ENCODE assay signal across 8 cellular contexts in genomic region chr14:70821916-70822705, GRCh38. TPM values are rescaled to one million over a fixed set of nuclear protein-coding genes. Genes with fewer than 3 reads are reported as not detected.
A peak's percentile ranks its signal among the peaks of the same experiment; 100 is the strongest.
DNase-seq lines count a peak whose midpoint lies in the region; ATAC-seq, FAIRE-seq and TF ChIP-seq lines count a peak whose summit lies in the region.

No MANE protein-coding gene starts in this region.

- intact Hi-C loops in PC-3 (cut with micrococcal nuclease) = no loop called here

- TF ChIP-seq EP300 in A549 (IDR thresholded peaks at IDR 0.05) (no peak), tibial nerve (IDR thresholded peaks at IDR 0.05) (peak in 1 of 2 donors; percentile 20)

- CTCF ChIA-PET in A549 (lab: Yijun Ruan, JAX) = interaction anchor here (1.3 to 2.5 kb wide), 2 partner anchors 85 to 200 kb away, joined by 3 to 10 read pairs; partner anchors contain the start of gene PCNX1
- CTCF ChIA-PET in PC-3 (lab: Charles Lee) = interaction anchor here (0.7 to 1.2 kb wide), 3 partner anchors 85 to 207 kb away, joined by 3 to 5 read pairs (median 4); partner anchors contain the start of gene PCNX1

- H3K27ac ChIP-seq in A549 = peak overlapping the region; percentile 89 to 97
- no peak overlapping the region for H3K27ac ChIP-seq in PC-3 (ENCODE audit: low read length)
- no peak overlapping the region for H3K27ac ChIP-seq in tibial nerve

- no peaks in the 10 kb centered on the region for H3K79me2 ChIP-seq in PC-3 (ENCODE audit: low read length)

- TF ChIP-seq CTCF in A549 (IDR thresholded peaks at IDR 0.05) = no peak
- TF ChIP-seq CTCF in PC-3 (conservative IDR thresholded peaks at IDR 0.05; ENCODE audit: low read depth, low read length) = no peak
- TF ChIP-seq CTCF in tibial nerve (IDR thresholded peaks at IDR 0.05) = no peak

- TF ChIP-seq POLR2A in A549 (IDR thresholded peaks at IDR 0.05; ENCODE audit: low read length) = no peak; the same call in 1 of the 2 replicates
- no peak for TF ChIP-seq POLR2A in tibial nerve (IDR thresholded peaks at IDR 0.05)

- H2AFZ ChIP-seq in PC-3 (ENCODE audit: low read length) = peak overlapping the region; percentile 96

- H3K27me3 ChIP-seq in H7 (ENCODE audit: control insufficient read depth, insufficient read depth, low read length) (peaks cover 23% of the 10 kb centered on the region), PC-3 (ENCODE audit: low read length) (no peaks in the 10 kb centered on the region), tibial nerve (peaks cover 0 to 42% of the 10 kb centered on the region in 2 donors)

- H3K9me2 ChIP-seq in PC-3 (replicated peaks; ENCODE audit: low read length) = no peaks in the 10 kb centered on the region

- BruUV-seq in PC-3 (replicated peaks; lab: Mats Ljungman, UMichigan) = no TSS peak

- H3K4me1 ChIP-seq in A549 = peaks cover 11% of the 10 kb centered on the region; the same call in 2 of the 3 replicates
- H3K4me1 ChIP-seq in PC-3 (ENCODE audit: insufficient read depth, low read length) = peaks cover 20% of the 10 kb centered on the region
- H3K4me1 ChIP-seq in tibial nerve = peaks cover 0 to 27% (median 7%) of the 10 kb centered on the region in 4 donors

- H3K9me3 ChIP-seq in A549 = no peaks in the 10 kb centered on the region
- H3K9me3 ChIP-seq in PC-3 (ENCODE audit: low read length) = no peaks in the 10 kb centered on the region
- no peaks in the 10 kb centered on the region for H3K9me3 ChIP-seq in tibial nerve

- H3K36me3 ChIP-seq in H7 (replicated peaks; ENCODE audit: control insufficient read depth, insufficient read depth, low read length) = no peaks in the 10 kb centered on the region
- no peaks in the 10 kb centered on the region for H3K36me3 ChIP-seq in PC-3 (ENCODE audit: low read depth, low read length)
- H3K36me3 ChIP-seq in tibial nerve = no peaks in the 10 kb centered on the region

- POLR2A ChIA-PET in A549 (lab: Yijun Ruan, JAX) = interaction anchor here (1.5 kb wide), 1 partner anchor 13 kb away, joined by 7 read pairs; the partner anchor contains the start of gene MAP3K9
- POLR2A ChIA-PET in PC-3 (lab: Charles Lee; ENCODE audit: unreplicated experiment) = interaction anchor here (0.7 kb wide), 1 partner anchor 20 kb away, joined by 3 read pairs; no protein-coding TSS in a partner anchor

- DNase-seq in A549 (ENCODE audit: low read depth in 1 of 2, low spot score in 1 of 2) (peak; percentile 42 to 62), H7 (peak; percentile 89), PC-3 (peak; percentile 41), activated gamma-delta T cell treated with Interleukin-2 at 50 U/mL for 16 hours (peak; percentile 42), germinal center (ENCODE audit: low spot score) (peak; percentile 60), occipital lobe (lab: John Stamatoyannopoulos, UW) (peak; percentile 60), tibial nerve (ENCODE audit: low spot score in 2 of 2) (no peak)

- H3K4me3 ChIP-seq in A549 (peak overlapping the region; percentile 94), H7 (ENCODE audit: insufficient read depth, low read depth, low read length) (peak overlapping the region; percentile 96), PC-3 (ENCODE audit: low read length) (peak overlapping the region; percentile 76), tibial nerve (peak overlapping the region; percentile 41 to 81 (median 56))

- FAIRE-seq in A549 (lab: Jason Lieb, UNC) = no peak

- H3F3A ChIP-seq in PC-3 (ENCODE audit: low read length, unreplicated experiment) = no peaks in the 10 kb centered on the region

- ATAC-seq in A549 = peak; percentile 58 to 71
- peak; percentile 44 for ATAC-seq in PC-3
- ATAC-seq in GM21423 (IDR thresholded peaks at IDR 0.05; ENCODE audit: unreplicated experiment) = no peak

- peak overlapping the region; percentile 100 for H3K4me2 ChIP-seq in A549
- H3K4me2 ChIP-seq in PC-3 (ENCODE audit: low read length) = peak overlapping the region; percentile 98

- peak overlapping the region; percentile 65 for H3K9ac ChIP-seq in PC-3 (ENCODE audit: low read length)

- no peak for TF ChIP-seq RAD21 in A549 (conservative IDR thresholded peaks at IDR 0.05 in 1 of 2, IDR thresholded peaks at IDR 0.05 in 1 of 2)

- no peaks in the 10 kb centered on the region for H4K20me1 ChIP-seq in PC-3 (ENCODE audit: low read length)

- WGBS in A549 (ENCODE audit: missing lambda C conversion rate) = 9% methylated on average over 20 of the region's 61 CpGs
- WGBS in tibial nerve, 2 donors = 0 to 2% methylated on average over 37 to 58 of the region's 61 CpGs

TF ChIP-seq in A549, 52 proteins besides CTCF, POLR2A, EP300 and RAD21:
- TF ChIP-seq JUN (IDR thresholded peaks at IDR 0.05) (0 out of 5 replicates have a peak, but pooled peaks of 1 of the 2 experiments have one; percentile 17), MAX (IDR thresholded peaks at IDR 0.05) (peak; percentile 94), USF2 (IDR thresholded peaks at IDR 0.05) (peak; percentile 17; the same call in 1 of the 2 replicates), ATOH8 (CRISPR knock-in tag; IDR thresholded peaks at IDR 0.05; ENCODE audit: low read depth) (no peak), E2F6 (IDR thresholded peaks at IDR 0.05; ENCODE audit: borderline replicate concordance, low read depth) (peak; percentile 86; the same call in 1 of the 2 replicates)

RNA-seq across cellular contexts. Expression of gene MAP3K9, which starts 12.8 kb away (rescaled TPM):
- 8.5 and 10.2 TPM in 2 replicates for polyA plus RNA-seq in A549 (2011; rRNA removed)
- polyA plus RNA-seq in A549 (2012; cell fraction: cytosol; rRNA removed) = 3.0 and 3.8 TPM in 2 replicates
- polyA plus RNA-seq in A549 (2012; cell fraction: nucleus; rRNA removed) = 6.1 and 7.3 TPM in 2 replicates
- 5.3 to 6.1 TPM (median 5.4 TPM) in 3 replicates for polyA plus RNA-seq in A549 (2017; fragmentation: RNase III; extraction: RNeasy Plus Mini Kit Qiagen cat#74134 plus additional on column Dnase treatment)
- 11.2 and 12.0 TPM in 2 replicates for polyA minus RNA-seq in A549 (2011; rRNA and poly(A)+ RNA removed)
- total RNA-seq in H7 (2014; rRNA removed; shearing (Covaris generic)) = 12.6 TPM in 2 replicates
- total RNA-seq in PC-3 (2014; rRNA removed) = 13.4 and 14.3 TPM in 2 replicates
- 19.3 TPM for total RNA-seq in occipital lobe
- total RNA-seq in tibial nerve = 1 to 10 TPM in 1 of 4 donors, under 1 TPM in 3; 0.20 to 1.5 (median 0.59) TPM

Comparison
In these comparisons a context has a peak if more than half of its experiments do, and no peak if none do; other contexts are left out.
1. DNase-seq: peak in A549 (2 of 2), H7 (single experiment), PC-3 (single experiment), activated gamma-delta T cell treated with Interleukin-2 at 50 U/mL for 16 hours (single experiment), germinal center (single experiment) and occipital lobe (single experiment); none in tibial nerve (0 of 2).
2. H3K27ac ChIP-seq: peak in A549 (2 of 2); none in PC-3 (single experiment) and tibial nerve (0 of 4).
3. Peak in every context shown above with its lines, with median percentiles within 50 percentile points of each other: H3K4me3 ChIP-seq.